In genomic region chr10:70169011-70169410, GRCh38 we compare ENCODE assay signal across 7 cellular contexts. TPM values are rescaled to one million over a fixed set of nuclear protein-coding genes. Genes with fewer than 3 reads are reported as not detected.
A peak's percentile ranks its signal among the peaks of the same experiment; 100 is the strongest.
DNase-seq lines count a peak whose midpoint lies in the region; ATAC-seq and TF ChIP-seq lines count a peak whose summit lies in the region.

No MANE protein-coding gene starts in this region.

- H3K27ac ChIP-seq in HUES48 (ENCODE audit: low read depth, low read length): no peak overlapping the region
- H3K27ac ChIP-seq in hepatocyte: peak overlapping the region; percentile 91
- H3K27ac ChIP-seq in spleen: peak overlapping the region in 7 of 8 donors; percentile 92 to 96 (median 94)

- peaks cover 59% of the 10 kb centered on the region for H3K79me2 ChIP-seq in hepatocyte

- no peak for DNase-seq in activated CD4-positive, alpha-beta memory T cell treated with anti-CD3 and anti-CD28 coated beads for 36 hours
- no peak for DNase-seq in hepatocyte (ENCODE audit: low spot score)
- DNase-seq in spleen: no peak
- no peak for DNase-seq in C1 segment of cervical spinal cord (lab: John Stamatoyannopoulos, UW)
- no peak for DNase-seq in posterior cingulate gyrus

- POLR2A ChIA-PET in activated CD4-positive, alpha-beta memory T cell treated with anti-CD3 and anti-CD28 coated beads for 36 hours (lab: Charles Lee): interaction anchor here (6.6 kb wide), 1 partner anchor 24 kb away, joined by 50 read pairs; the partner anchor contains the start of gene TYSND1

- no peak for ATAC-seq in GM18861 (IDR thresholded peaks at IDR 0.05; ENCODE audit: unreplicated experiment)

- CTCF ChIA-PET in activated CD4-positive, alpha-beta memory T cell treated with anti-CD3 and anti-CD28 coated beads for 36 hours (lab: Charles Lee): interaction anchor here (0.7 to 4.8 kb wide), 2 partner anchors 22 to 69 kb away, joined by 3 to 55 read pairs; partner anchors contain the start of gene TYSND1

- TF ChIP-seq CTCF in hepatocyte (IDR thresholded peaks at IDR 0.05; ENCODE audit: poor library complexity): no peak
- no peak for TF ChIP-seq CTCF in spleen (IDR thresholded peaks at IDR 0.05 in 8 of 11, conservative IDR thresholded peaks at IDR 0.05 in 3 of 11)

- H3K9me3 ChIP-seq in HUES48 (ENCODE audit: control insufficient read depth, insufficient read depth, low read length): no peaks in the 10 kb centered on the region
- H3K9me3 ChIP-seq in hepatocyte (ENCODE audit: low read depth): no peaks in the 10 kb centered on the region
- H3K9me3 ChIP-seq in spleen: no peaks in the 10 kb centered on the region

- peak overlapping the region; percentile 94 for H3K27ac Mint-ChIP-seq in activated CD4-positive, alpha-beta memory T cell treated with anti-CD3 and anti-CD28 coated beads for 36 hours

- H3K9me2 ChIP-seq in hepatocyte (replicated peaks; ENCODE audit: insufficient read depth): no peaks in the 10 kb centered on the region

- intact Hi-C loops in activated CD4-positive, alpha-beta memory T cell treated with anti-CD3 and anti-CD28 coated beads for 36 hours (cut with micrococcal nuclease): no loop called here
- intact Hi-C loops in spleen (cut with DNase I; ENCODE audit: low total_unique reads) (no loop called here), posterior cingulate gyrus (cut with DNase I) (no loop called here)

- H3K36me3 Mint-ChIP-seq in activated CD4-positive, alpha-beta memory T cell treated with anti-CD3 and anti-CD28 coated beads for 36 hours: peaks cover 27% of the 10 kb centered on the region

- peaks cover 25% of the 10 kb centered on the region for H3K36me3 ChIP-seq in HUES48 (ENCODE audit: control insufficient read depth, insufficient read depth, low read length)
- H3K36me3 ChIP-seq in hepatocyte (replicated peaks; ENCODE audit: insufficient read depth, low read depth): peaks cover 7% of the 10 kb centered on the region
- peaks cover 0 to 32% (median 7%) of the 10 kb centered on the region in 6 donors for H3K36me3 ChIP-seq in spleen

- H3K4me3 Mint-ChIP-seq in activated CD4-positive, alpha-beta memory T cell treated with anti-CD3 and anti-CD28 coated beads for 36 hours: peak overlapping the region; percentile 93

- peaks cover 69% of the 10 kb centered on the region for H3K4me1 Mint-ChIP-seq in activated CD4-positive, alpha-beta memory T cell treated with anti-CD3 and anti-CD28 coated beads for 36 hours (ENCODE audit: low read depth)

- no peaks in the 10 kb centered on the region for H3K9me3 Mint-ChIP-seq in activated CD4-positive, alpha-beta memory T cell treated with anti-CD3 and anti-CD28 coated beads for 36 hours

- TF ChIP-seq POLR2A in spleen (IDR thresholded peaks at IDR 0.05): no peak

- no peak overlapping the region for H2AFZ ChIP-seq in hepatocyte

- H3K27me3 Mint-ChIP-seq in activated CD4-positive, alpha-beta memory T cell treated with anti-CD3 and anti-CD28 coated beads for 36 hours: no peaks in the 10 kb centered on the region

- H3K4me3 ChIP-seq in HUES48 (ENCODE audit: low read depth, low read length): peak overlapping the region; percentile 92
- peak overlapping the region; percentile 47 for H3K4me3 ChIP-seq in hepatocyte
- H3K4me3 ChIP-seq in spleen: peak overlapping the region in 7 of 8 donors; percentile 73 to 91 (median 79)

- H3K4me1 ChIP-seq in HUES48 (ENCODE audit: control insufficient read depth, insufficient read depth, low read length) (peaks cover 7% of the 10 kb centered on the region; the same call in 1 of the 2 replicates), hepatocyte (ENCODE audit: insufficient read depth) (peaks cover 9% of the 10 kb centered on the region), spleen (peaks cover 17 to 79% (median 65%) of the 10 kb centered on the region in 6 donors)

- WGBS in hepatocyte (ENCODE audit: low lambda C conversion rate, missing lambda C conversion rate): 42% methylated on average over 2 of the region's 2 CpGs
- 8 to 18% (median 17%) methylated on average over 2 of the region's 2 CpGs for WGBS in spleen, 5 donors

- no peak overlapping the region for H3K9ac ChIP-seq in HUES48 (ENCODE audit: low read depth, low read length)

- H3K27me3 ChIP-seq in HUES48 (ENCODE audit: control insufficient read depth, insufficient read depth, low read length) (no peaks in the 10 kb centered on the region), hepatocyte (no peaks in the 10 kb centered on the region), spleen (replicated peaks in 1 of 7) (no peaks in the 10 kb centered on the region)

- peaks cover 57% of the 10 kb centered on the region for H4K20me1 ChIP-seq in hepatocyte (ENCODE audit: insufficient read depth, poor library complexity, severe bottlenecking)

- H3K4me2 ChIP-seq in hepatocyte: peak overlapping the region; percentile 84

RNA-seq across cellular contexts. Expression of gene SAR1A, which starts 1.3 kb away (rescaled TPM):
- 10 to 100 TPM; 91.9 to 94.8 TPM for total RNA-seq in activated CD4-positive, alpha-beta memory T cell treated with anti-CD3 and anti-CD28 coated beads for 36 hours
- total RNA-seq in hepatocyte (141 and 164 TPM in 2 replicates), spleen (100 to 1,000 TPM in 1 of 7 donors, 10 to 100 TPM in 6; 63.6 to 107 (median 79.5) TPM)
- polyA plus RNA-seq in hepatocyte (106 and 131 TPM in 2 replicates), spleen (10 to 100 TPM; 27.3 to 33.2 (median 28.4) TPM)

RNA-seq across cellular contexts. Expression of gene TYSND1, which starts 22.5 kb away (rescaled TPM):
- 10 to 100 TPM; 10.9 to 12.1 TPM for total RNA-seq in activated CD4-positive, alpha-beta memory T cell treated with anti-CD3 and anti-CD28 coated beads for 36 hours
- total RNA-seq in hepatocyte (12.1 and 12.6 TPM in 2 replicates), spleen (10 to 100 TPM; 14.1 to 20.3 (median 16.6) TPM)
- polyA plus RNA-seq in hepatocyte (13.3 and 22.0 TPM in 2 replicates), spleen (10 to 100 TPM; 15.2 to 20.9 (median 19.2) TPM)

RNA-seq across cellular contexts. Expression of gene AIFM2, which starts 36.4 kb away (rescaled TPM):
- total RNA-seq in activated CD4-positive, alpha-beta memory T cell treated with anti-CD3 and anti-CD28 coated beads for 36 hours: 1 to 10 TPM; 5.3 to 7.1 TPM
- total RNA-seq in hepatocyte (7.9 and 8.6 TPM in 2 replicates), spleen (1 to 10 TPM; 5.1 to 9.4 (median 8.7) TPM)
- polyA plus RNA-seq in hepatocyte (11.8 and 16.1 TPM in 2 replicates), spleen (1 to 10 TPM; 4.3 to 6.2 (median 6.2) TPM)
